9 cellular contexts compared by ENCODE assay signal in genomic region chr21:36068748-36069398, GRCh38. TPM values are rescaled to one million over a fixed set of nuclear protein-coding genes. Genes with fewer than 3 reads are reported as not detected.
DNase-seq lines count a peak whose midpoint lies in the region; ATAC-seq, FAIRE-seq and TF ChIP-seq lines count a peak whose summit lies in the region.
"Had no signal": no experiment of that assay in that cellular context is flagged by ENCODE, and none has a peak within 500 bp of the region (broad histone marks: within the 10 kb centered on the region; RNA-seq: fewer than 3 reads in every experiment).

No MANE protein-coding gene starts in this region.

- peaks cover 22% of the 10 kb centered on the region for H3K79me2 ChIP-seq in keratinocyte (ENCODE audit: control insufficient read depth, insufficient read depth, low read length)

- POLR2A ChIA-PET in activated CD4-positive, alpha-beta T cell treated with anti-CD3 and anti-CD28 coated beads, Interleukin-2, amount 10 ng/mL, durations not matched to agents 7 days and 5 days (lab: Charles Lee): interaction anchor here (0.5 kb wide), 1 partner anchor 68 kb away, joined by 5 read pairs; no protein-coding TSS in a partner anchor

- peaks cover 8 to 15% of the 10 kb centered on the region in 2 experiments for H3K36me3 ChIP-seq in keratinocyte (ENCODE audit: control insufficient read depth in 2 of 2, extremely low read depth in 1 of 2, insufficient read depth in 2 of 2, low read length in 2 of 2)
- H3K36me3 ChIP-seq in thoracic aorta: peaks cover 9% of the 10 kb centered on the region
- no peaks in the 10 kb centered on the region for H3K36me3 ChIP-seq in pancreas

- CTCF ChIA-PET in activated CD4-positive, alpha-beta T cell treated with anti-CD3 and anti-CD28 coated beads, Interleukin-2, amount 10 ng/mL, durations not matched to agents 7 days and 5 days (lab: Charles Lee): interaction anchor here (0.7 to 2.1 kb wide), 6 partner anchors 8 to 552 kb away, joined by 3 to 8 read pairs (median 4); partner anchors contain the start of gene SETD4

- ATAC-seq in thoracic aorta (ENCODE audit: insufficient number of reproducible peaks, low FRiP score, low read depth) (no peak), pancreas (no peak)

- H3K4me3 ChIP-seq in keratinocyte (ENCODE audit: control insufficient read depth in 2 of 3, extremely low read depth in 1 of 3, insufficient read depth in 2 of 3, low read depth in 1 of 3, low read length in 3 of 3) (no peak overlapping the region), thoracic aorta (no peak overlapping the region), pancreas (no peak overlapping the region)

- H3K4me1 Mint-ChIP-seq in activated CD4-positive, alpha-beta T cell treated with anti-CD3 and anti-CD28 coated beads, Interleukin-2, amount 10 ng/mL, durations not matched to agents 7 days and 5 days: peaks cover 49% of the 10 kb centered on the region
- H3K4me1 Mint-ChIP-seq in activated T-helper 1 cell treated with anti-CD3 and anti-CD28 coated beads, Interleukin-12 subunit alpha, Interleukin-12 subunit beta, Interleukin-2, Interleukin-4 antibody, amounts not matched to agents 30 ng/mL and 10 ng/mL and 1 ng/mL, durations not matched to agents 14 hours and 24 hours and 36 hours (ENCODE audit: low read depth): peaks cover 46% of the 10 kb centered on the region

- dilution Hi-C loops in keratinocyte (cut with MboI; ENCODE audit: extremely low pct_ligation_motif_present, low sequenced_read_pairs): no loop called here

- H3K9me1 ChIP-seq in keratinocyte (ENCODE audit: control insufficient read depth, extremely low read depth, insufficient read depth, low read length): peaks cover 5% of the 10 kb centered on the region

- peak overlapping the region; percentile 84 for H3K27ac Mint-ChIP-seq in activated CD4-positive, alpha-beta T cell treated with anti-CD3 and anti-CD28 coated beads, Interleukin-2, amount 10 ng/mL, durations not matched to agents 7 days and 5 days
- peak overlapping the region; percentile 12 for H3K27ac Mint-ChIP-seq in activated T-helper 1 cell treated with anti-CD3 and anti-CD28 coated beads, Interleukin-12 subunit alpha, Interleukin-12 subunit beta, Interleukin-2, Interleukin-4 antibody, amounts not matched to agents 30 ng/mL and 10 ng/mL and 1 ng/mL, durations not matched to agents 14 hours and 24 hours and 36 hours

- H3K27me3 ChIP-seq in keratinocyte (ENCODE audit: control insufficient read depth, extremely low read depth, insufficient read depth, low read length) (no peaks in the 10 kb centered on the region), thoracic aorta (replicated peaks; ENCODE audit: insufficient read depth) (no peaks in the 10 kb centered on the region), pancreas (no peaks in the 10 kb centered on the region)

- FAIRE-seq in keratinocyte (lab: Jason Lieb, UNC) (no peak), pancreas (lab: Jason Lieb, UNC) (no peak)
- FAIRE-seq: endometrium had no signal

- H3K27me3 Mint-ChIP-seq in activated CD4-positive, alpha-beta T cell treated with anti-CD3 and anti-CD28 coated beads, Interleukin-2, amount 10 ng/mL, durations not matched to agents 7 days and 5 days: peaks cover 4% of the 10 kb centered on the region
- H3K27me3 Mint-ChIP-seq in activated T-helper 1 cell treated with anti-CD3 and anti-CD28 coated beads, Interleukin-12 subunit alpha, Interleukin-12 subunit beta, Interleukin-2, Interleukin-4 antibody, amounts not matched to agents 30 ng/mL and 10 ng/mL and 1 ng/mL, durations not matched to agents 14 hours and 24 hours and 36 hours (ENCODE audit: insufficient read depth): no peaks in the 10 kb centered on the region

- WGBS in pancreas, 2 donors: 91 to 95% methylated on average over 5 of the region's 5 CpGs

- H4K20me1 ChIP-seq in keratinocyte (ENCODE audit: control insufficient read depth, extremely low read depth, insufficient read depth, low read length): no peaks in the 10 kb centered on the region

- H3K9ac ChIP-seq in keratinocyte (ENCODE audit: control insufficient read depth, extremely low read depth, insufficient read depth, low read length): no peak overlapping the region

- intact Hi-C loops in activated T-helper 1 cell treated with anti-CD3 and anti-CD28 coated beads, Interleukin-12 subunit alpha, Interleukin-12 subunit beta, Interleukin-2, Interleukin-4 antibody, amounts not matched to agents 30 ng/mL and 10 ng/mL and 1 ng/mL, durations not matched to agents 14 hours and 24 hours and 36 hours (cut with micrococcal nuclease): loop anchor here (1.0 to 10.0 kb wide), 6 partner anchors 9 to 1084 kb away; partner anchors contain the start of genes RUNX1 and SETD4
- intact Hi-C loops in pancreas (cut with DNase I): no loop called here

- peak overlapping the region; percentile 81 for H3K4me3 Mint-ChIP-seq in activated CD4-positive, alpha-beta T cell treated with anti-CD3 and anti-CD28 coated beads, Interleukin-2, amount 10 ng/mL, durations not matched to agents 7 days and 5 days
- H3K4me3 Mint-ChIP-seq in activated T-helper 1 cell treated with anti-CD3 and anti-CD28 coated beads, Interleukin-12 subunit alpha, Interleukin-12 subunit beta, Interleukin-2, Interleukin-4 antibody, amounts not matched to agents 30 ng/mL and 10 ng/mL and 1 ng/mL, durations not matched to agents 14 hours and 24 hours and 36 hours: peak overlapping the region; percentile 91

- H2AFZ ChIP-seq in keratinocyte (ENCODE audit: control insufficient read depth, low read length): no peak overlapping the region

- no peak overlapping the region for H3K4me2 ChIP-seq in keratinocyte (ENCODE audit: control insufficient read depth, extremely low read depth, insufficient read depth, low read depth, low read length)

- H3K27ac ChIP-seq in keratinocyte (ENCODE audit: control insufficient read depth, insufficient read depth, low read length) (peak overlapping the region; percentile 80), thoracic aorta (peak overlapping the region; percentile 77 to 79), pancreas (peak overlapping the region in 1 of 4 donors; percentile 50)

- peaks cover 5% of the 10 kb centered on the region for H3K9me3 ChIP-seq in keratinocyte (ENCODE audit: control insufficient read depth, low read depth, low read length)
- no peaks in the 10 kb centered on the region for H3K9me3 ChIP-seq in thoracic aorta
- H3K9me3 ChIP-seq in pancreas: no peaks in the 10 kb centered on the region

- TF ChIP-seq CTCF in keratinocyte (optimal IDR thresholded peaks at IDR 0.05 in 1 of 3, IDR thresholded peaks at IDR 0.05 in 1 of 3, conservative IDR thresholded peaks at IDR 0.05 in 1 of 3; ENCODE audit: extremely low read depth in 1 of 3, insufficient read depth in 2 of 3, low read length in 3 of 3): no peak
- TF ChIP-seq CTCF in thoracic aorta (IDR thresholded peaks at IDR 0.05): no peak
- no peak for TF ChIP-seq CTCF in pancreas (IDR thresholded peaks at IDR 0.05)

- H3K4me1 ChIP-seq in keratinocyte (ENCODE audit: control insufficient read depth, extremely low read depth, insufficient read depth, low read length) (peaks cover 34% of the 10 kb centered on the region), thoracic aorta (ENCODE audit: control insufficient read depth in 1 of 2, low read depth in 2 of 2) (peaks cover 28 to 41% of the 10 kb centered on the region in 2 donors), pancreas (peaks cover 0 to 9% (median 0%) of the 10 kb centered on the region in 3 donors)

- no peak for DNase-seq in activated CD4-positive, alpha-beta T cell treated with anti-CD3 and anti-CD28 coated beads, Interleukin-2, amount 10 ng/mL, durations not matched to agents 7 days and 5 days
- no peak for DNase-seq in activated CD4-positive, alpha-beta T cell treated with anti-CD3 and anti-CD28 coated beads for 1 hour
- DNase-seq in activated T-helper 1 cell treated with anti-CD3 and anti-CD28 coated beads, Interleukin-12 subunit alpha, Interleukin-12 subunit beta, Interleukin-2, Interleukin-4 antibody, amounts not matched to agents 30 ng/mL and 10 ng/mL and 1 ng/mL, durations not matched to agents 14 hours and 24 hours and 36 hours (ENCODE audit: low spot score): no peak
- DNase-seq in keratinocyte (ENCODE audit: low read depth, low spot score) (no peak), thoracic aorta (ENCODE audit: low spot score) (no peak), pancreas (no peak), NCI-H1930 (lab: John Stamatoyannopoulos, UW) (no peak), DMS 273 (lab: John Stamatoyannopoulos, UW; ENCODE audit: unreplicated experiment) (no peak)

- H3K36me3 Mint-ChIP-seq in activated CD4-positive, alpha-beta T cell treated with anti-CD3 and anti-CD28 coated beads, Interleukin-2, amount 10 ng/mL, durations not matched to agents 7 days and 5 days (ENCODE audit: low read depth): peaks cover 45% of the 10 kb centered on the region
- H3K36me3 Mint-ChIP-seq in activated T-helper 1 cell treated with anti-CD3 and anti-CD28 coated beads, Interleukin-12 subunit alpha, Interleukin-12 subunit beta, Interleukin-2, Interleukin-4 antibody, amounts not matched to agents 30 ng/mL and 10 ng/mL and 1 ng/mL, durations not matched to agents 14 hours and 24 hours and 36 hours (ENCODE audit: low read depth): peaks cover 27% of the 10 kb centered on the region

- H3K9me3 Mint-ChIP-seq in activated CD4-positive, alpha-beta T cell treated with anti-CD3 and anti-CD28 coated beads, Interleukin-2, amount 10 ng/mL, durations not matched to agents 7 days and 5 days: peaks cover 16% of the 10 kb centered on the region
- peaks cover 9% of the 10 kb centered on the region for H3K9me3 Mint-ChIP-seq in activated T-helper 1 cell treated with anti-CD3 and anti-CD28 coated beads, Interleukin-12 subunit alpha, Interleukin-12 subunit beta, Interleukin-2, Interleukin-4 antibody, amounts not matched to agents 30 ng/mL and 10 ng/mL and 1 ng/mL, durations not matched to agents 14 hours and 24 hours and 36 hours

RNA-seq across cellular contexts. Expression of gene CBR1, which starts 1.0 kb away (rescaled TPM):
- total RNA-seq in activated CD4-positive, alpha-beta T cell treated with anti-CD3 and anti-CD28 coated beads, Interleukin-2, amount 10 ng/mL, durations not matched to agents 7 days and 5 days: 10 to 100 TPM; 49.5 to 51.1 TPM
- 62.7 and 62.8 TPM in 2 replicates for total RNA-seq in activated T-helper 1 cell treated with anti-CD3 and anti-CD28 coated beads, Interleukin-12 subunit alpha, Interleukin-12 subunit beta, Interleukin-2, Interleukin-4 antibody, amounts not matched to agents 30 ng/mL and 10 ng/mL and 1 ng/mL, durations not matched to agents 14 hours and 24 hours and 36 hours
- polyA plus RNA-seq in keratinocyte (188 to 269 TPM (median 207 TPM) in 3 replicates), pancreas (10 to 100 TPM; 20.6 to 30.7 TPM)
- polyA plus RNA-seq in keratinocyte (2011; ENCODE audit: low read depth): 46.5 TPM
- polyA plus RNA-seq in keratinocyte (2011; cell fraction: cytosol; rRNA removed): 157 and 252 TPM in 2 replicates
- polyA plus RNA-seq in keratinocyte (2011; cell fraction: nucleus; rRNA removed): 136 and 160 TPM in 2 replicates
- 109 and 180 TPM in 2 replicates for polyA plus RNA-seq in keratinocyte (2012; ENCODE audit: low replicate concordance)
- 53.4 to 72.4 TPM (median 69.5 TPM) in 3 replicates for polyA minus RNA-seq in keratinocyte
- 363 TPM for polyA minus RNA-seq in keratinocyte (2011; cell fraction: cytosol; rRNA and poly(A)+ RNA removed)
- polyA minus RNA-seq in keratinocyte (2011; cell fraction: nucleus; rRNA and poly(A)+ RNA removed): 69.5 and 80.8 TPM in 2 replicates
- total RNA-seq in thoracic aorta (100 to 1,000 TPM; 174 to 186 TPM), pancreas (10 to 100 TPM in 5 of 6 donors, 1 to 10 TPM in 1; 9.0 to 21.2 (median 13.1) TPM)

RNA-seq across cellular contexts. Expression of gene SETD4, which starts 8.5 kb away (rescaled TPM):
- total RNA-seq in activated CD4-positive, alpha-beta T cell treated with anti-CD3 and anti-CD28 coated beads, Interleukin-2, amount 10 ng/mL, durations not matched to agents 7 days and 5 days: 10 to 100 TPM; 15.7 to 19.4 TPM
- 21.9 and 22.0 TPM in 2 replicates for total RNA-seq in activated T-helper 1 cell treated with anti-CD3 and anti-CD28 coated beads, Interleukin-12 subunit alpha, Interleukin-12 subunit beta, Interleukin-2, Interleukin-4 antibody, amounts not matched to agents 30 ng/mL and 10 ng/mL and 1 ng/mL, durations not matched to agents 14 hours and 24 hours and 36 hours
- 15.1 to 16.8 TPM (median 15.8 TPM) in 3 replicates for polyA plus RNA-seq in keratinocyte
- polyA plus RNA-seq in keratinocyte (2011; ENCODE audit: low read depth): 11.3 TPM
- 10.0 and 10.5 TPM in 2 replicates for polyA plus RNA-seq in keratinocyte (2011; cell fraction: cytosol; rRNA removed)
- polyA plus RNA-seq in keratinocyte (2011; cell fraction: nucleus; rRNA removed): 44.9 and 47.4 TPM in 2 replicates
- polyA plus RNA-seq in keratinocyte (2012; ENCODE audit: low replicate concordance): 10.5 and 12.3 TPM in 2 replicates
- polyA minus RNA-seq in keratinocyte: 12.2 to 14.2 TPM (median 13.4 TPM) in 3 replicates
- 9.4 TPM for polyA minus RNA-seq in keratinocyte (2011; cell fraction: cytosol; rRNA and poly(A)+ RNA removed)
- 11.4 and 18.9 TPM in 2 replicates for polyA minus RNA-seq in keratinocyte (2011; cell fraction: nucleus; rRNA and poly(A)+ RNA removed)
- 10 to 100 TPM; 14.1 to 18.3 TPM for total RNA-seq in thoracic aorta
- total RNA-seq in pancreas: 10 to 100 TPM in 1 of 6 donors, 1 to 10 TPM in 5; 5.7 to 16.8 (median 8.2) TPM
- polyA plus RNA-seq in pancreas: 10 to 100 TPM in 1 of 2 donors, 1 to 10 TPM in 1; 8.9 to 12.4 TPM
